7 cellular contexts compared by ENCODE assay signal in the genomic region with DNA sequence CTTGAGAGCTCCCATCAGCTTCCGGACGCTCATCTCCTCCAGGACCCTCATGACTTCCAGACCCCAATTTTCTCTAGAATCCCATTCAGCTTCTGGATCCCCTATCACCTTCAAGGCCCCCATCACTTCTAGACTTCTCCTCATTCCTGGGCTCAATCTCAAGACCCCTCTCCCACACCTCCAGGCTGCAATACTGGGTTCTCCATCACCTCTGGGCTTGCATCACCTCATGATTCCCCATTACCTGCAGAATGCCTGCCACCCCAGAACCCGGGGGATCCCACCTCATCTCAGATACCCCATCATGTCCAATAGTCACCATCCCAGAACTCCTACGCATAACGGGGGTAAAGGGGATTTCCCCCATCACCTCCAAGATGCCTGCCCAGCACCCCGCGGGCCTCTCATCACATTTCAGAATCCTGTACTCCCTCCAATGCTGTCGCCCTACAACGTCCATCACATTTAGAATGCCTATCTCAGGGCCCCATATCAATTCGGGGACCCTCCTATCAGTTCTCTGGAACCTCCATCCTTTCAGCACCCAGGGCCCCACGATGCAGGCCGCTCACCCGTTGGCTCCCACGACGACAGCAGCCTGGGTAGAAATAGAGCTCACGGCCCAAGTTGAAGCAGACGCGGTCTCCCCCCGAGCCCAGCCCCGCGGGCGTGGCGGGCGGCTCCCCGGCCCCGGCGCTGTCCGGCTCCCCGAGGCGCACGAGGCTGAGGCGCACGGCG. TPM values are rescaled to one million over a fixed set of nuclear protein-coding genes. Genes with fewer than 3 reads are reported as not detected.
DNase-seq lines count a peak whose midpoint lies in the region; ATAC-seq and TF ChIP-seq lines count a peak whose summit lies in the region.

No MANE protein-coding gene starts in this region.

- H3K9me3 ChIP-seq in mucosa of rectum (ENCODE audit: control insufficient read depth in 2 of 2, low read length in 2 of 2): no peaks in the 10 kb centered on the region

- POLR2A ChIA-PET in MCF 10A (lab: Yijun Ruan, JAX): interaction anchor here (1.2 to 3.0 kb wide), 7 partner anchors 8 to 74 kb away, joined by 4 to 30 read pairs (median 9); a partner anchor contains a TSS

- peak overlapping the region; percentile 76 to 83 for H3K4me3 ChIP-seq in mucosa of rectum (ENCODE audit: low read length in 2 of 2)

- peaks cover 28% of the 10 kb centered on the region for H3K4me1 Mint-ChIP-seq in MCF 10A (ENCODE audit: insufficient read depth, unreplicated experiment)

- H3K27ac ChIP-seq in mucosa of rectum (ENCODE audit: low read depth in 2 of 2, low read length in 2 of 2): no peak overlapping the region

- H3K9ac ChIP-seq in mucosa of rectum (ENCODE audit: low read depth in 1 of 2, low read length in 2 of 2): peak overlapping the region; percentile 65 to 75

- H3K36me3 ChIP-seq in mucosa of rectum (ENCODE audit: control insufficient read depth in 2 of 2, insufficient read depth in 2 of 2, low read length in 2 of 2): peaks cover 11 to 21% of the 10 kb centered on the region in 2 donors

- no peaks in the 10 kb centered on the region for H3K27me3 Mint-ChIP-seq in MCF 10A (ENCODE audit: insufficient read depth, unreplicated experiment)

- no peak for DNase-seq in MCF 10A (ENCODE audit: unreplicated experiment)
- DNase-seq in SW 1271 (lab: John Stamatoyannopoulos, UW): no peak
- DNase-seq in superior temporal gyrus (ENCODE audit: extremely low spot score): no peak
- no peak for DNase-seq in posterior vena cava (ENCODE audit: low spot score)

- BruUV-seq in MCF 10A (replicated peaks; lab: Mats Ljungman, UMichigan): TSS peak; percentile 23

- no peaks in the 10 kb centered on the region for H3K9me3 Mint-ChIP-seq in MCF 10A (ENCODE audit: unreplicated experiment)

- intact Hi-C loops in MCF 10A (cut with micrococcal nuclease) (loop anchor here (1.0 kb wide), 1 partner anchor 9 kb away; no protein-coding TSS in a partner anchor), posterior vena cava (cut with DNase I) (loop anchor here in 1 of 2 donors (10.0 kb wide), 1 partner anchor 77 kb away; no protein-coding TSS in a partner anchor)

- no peak for TF ChIP-seq CTCF in MCF 10A (IDR thresholded peaks at IDR 0.05; ENCODE audit: unreplicated experiment)

- peak overlapping the region; percentile 50 for H3K27ac Mint-ChIP-seq in MCF 10A (ENCODE audit: low read depth, unreplicated experiment)

- ATAC-seq in GM19025 (IDR thresholded peaks at IDR 0.05; ENCODE audit: low read depth, unreplicated experiment) (peak; percentile 15), HG03439 (IDR thresholded peaks at IDR 0.05; ENCODE audit: unreplicated experiment) (peak; percentile 28)

- H3K27me3 ChIP-seq in mucosa of rectum (ENCODE audit: control insufficient read depth in 2 of 2, insufficient read depth in 2 of 2, low read length in 2 of 2): no peaks in the 10 kb centered on the region

- peaks cover 19 to 22% of the 10 kb centered on the region in 2 donors for H3K4me1 ChIP-seq in mucosa of rectum (ENCODE audit: control insufficient read depth in 2 of 2, insufficient read depth in 2 of 2, low read length in 2 of 2)

- CTCF ChIA-PET in MCF 10A (lab: Yijun Ruan, JAX): interaction anchor here (1.4 to 2.0 kb wide), 3 partner anchors 19 to 62 kb away, joined by 3 to 10 read pairs (median 4); a partner anchor contains a TSS

- H3K4me3 Mint-ChIP-seq in MCF 10A (ENCODE audit: unreplicated experiment): peak overlapping the region; percentile 78

- peaks cover 29% of the 10 kb centered on the region for H3K36me3 Mint-ChIP-seq in MCF 10A (ENCODE audit: insufficient read depth, unreplicated experiment)

RNA-seq across cellular contexts. Expression of a gene that starts 0.7 kb away (rescaled TPM):
- total RNA-seq in MCF 10A (2022) (57.5 and 71.6 TPM in 2 replicates), posterior vena cava (10 to 100 TPM; 50.9 to 61.1 TPM)

RNA-seq across cellular contexts. Expression of a gene that starts 9.6 kb away (rescaled TPM):
- total RNA-seq in MCF 10A (2022) (40.5 and 52.4 TPM in 2 replicates), posterior vena cava (100 to 1,000 TPM; 218 to 281 TPM)

RNA-seq across cellular contexts. Expression of a gene that starts 22.9 kb away (rescaled TPM):
- 17.3 and 19.6 TPM in 2 replicates for total RNA-seq in MCF 10A (2022)
- total RNA-seq in posterior vena cava: 10 to 100 TPM; 14.9 to 22.4 TPM

RNA-seq across cellular contexts. Expression of a gene that starts 23.2 kb away (rescaled TPM):
- total RNA-seq in MCF 10A (2022) (0.21 and 0.29 TPM in 2 replicates), posterior vena cava (not detected)

RNA-seq across cellular contexts. Expression of a gene that starts 58.7 kb away (rescaled TPM):
- total RNA-seq in MCF 10A (2022) (not detected in 2 replicates), posterior vena cava (not detected)
